Comparison of ENCODE assay signal across 23 cellular contexts in genomic region chr2:47735470-47735869, GRCh38.
"Had no signal": no experiment of that assay in that cellular context is flagged by ENCODE, and none has a peak within 500 bp of the region (broad histone marks: within the 10 kb centered on the region; RNA-seq: fewer than 3 reads in every experiment).

No MANE protein-coding gene starts in this region.

- H3K4me3 ChIP-seq: ascending aorta, coronary artery, dorsolateral prefrontal cortex, skin epidermis, tibial nerve had no signal

- H3K4me1 Mint-ChIP-seq: activated naive CD8-positive, alpha-beta T cell treated with anti-CD3 and anti-CD28 coated beads, Interleukin-2, amount 10 ng/mL, durations not matched to agents 7 days and 5 days; nephron progenitor cell had no signal

- H3K4me1 ChIP-seq: ascending aorta had no signal

- H3K9me3 ChIP-seq: ascending aorta, neutrophil, tibial nerve had no signal

- DNase-seq: activated CD4-positive, alpha-beta T cell treated with anti-CD3 and anti-CD28 coated beads for 48 hours; activated CD4-positive, alpha-beta T cell treated with anti-CD3 and anti-CD28 coated beads, Interleukin-2, amount 50 U/mL, for 48 hours; activated CD8-positive, alpha-beta memory T cell treated with anti-CD3 and anti-CD28 coated beads for 24 hours; activated effector memory CD4-positive, alpha-beta T cell treated with anti-CD3 and anti-CD28 coated beads, Interleukin-2, amount 50 U/mL, for 16 hours; activated naive CD4-positive, alpha-beta T cell treated with anti-CD3 and anti-CD28 coated beads for 36 hours; activated naive CD8-positive, alpha-beta T cell treated with anti-CD3 and anti-CD28 coated beads, Interleukin-2, amount 10 ng/mL, durations not matched to agents 7 days and 5 days; brain microvascular endothelial cell; dorsolateral prefrontal cortex; effector memory CD4-positive, alpha-beta T cell; hippocampal formation; left cardiac atrium; left ventricle myocardium superior; nephron progenitor cell; stimulated activated CD4-positive, alpha-beta T cell treated with anti-CD3 and anti-CD28 coated beads, Interleukin-12 subunit alpha, Interleukin-12 subunit beta, amount 100 ng/mL, for 4 hours; stimulated activated CD4-positive, alpha-beta T cell treated with anti-CD3 and anti-CD28 coated beads, Interleukin-4, amount 100 ng/mL, for 1 hour had no signal

- H3K36me3 ChIP-seq: ascending aorta, brain microvascular endothelial cell, neutrophil, tibial nerve had no signal

- H3K27me3 ChIP-seq: ascending aorta, brain microvascular endothelial cell, dorsolateral prefrontal cortex, neutrophil, tibial nerve had no signal

- H3K36me3 Mint-ChIP-seq: activated naive CD8-positive, alpha-beta T cell treated with anti-CD3 and anti-CD28 coated beads, Interleukin-2, amount 10 ng/mL, durations not matched to agents 7 days and 5 days had no signal

- H3K4me3 Mint-ChIP-seq: activated naive CD4-positive, alpha-beta T cell treated with anti-CD3 and anti-CD28 coated beads for 36 hours; activated naive CD8-positive, alpha-beta T cell treated with anti-CD3 and anti-CD28 coated beads, Interleukin-2, amount 10 ng/mL, durations not matched to agents 7 days and 5 days; activated T-helper 1 cell treated with anti-CD3 and anti-CD28 coated beads, Interleukin-12 subunit alpha, Interleukin-12 subunit beta, Interleukin-2, Interleukin-4 antibody, amounts not matched to agents 30 ng/mL and 10 ng/mL and 1 ng/mL, durations not matched to agents 14 hours and 24 hours and 36 hours; nephron progenitor cell had no signal

- H3K27ac ChIP-seq: ascending aorta, brain microvascular endothelial cell, coronary artery, neutrophil, skin epidermis had no signal

- H3K27ac Mint-ChIP-seq: activated naive CD4-positive, alpha-beta T cell treated with anti-CD3 and anti-CD28 coated beads for 36 hours; activated naive CD8-positive, alpha-beta T cell treated with anti-CD3 and anti-CD28 coated beads, Interleukin-2, amount 10 ng/mL, durations not matched to agents 7 days and 5 days; activated T-helper 1 cell treated with anti-CD3 and anti-CD28 coated beads, Interleukin-12 subunit alpha, Interleukin-12 subunit beta, Interleukin-2, Interleukin-4 antibody, amounts not matched to agents 30 ng/mL and 10 ng/mL and 1 ng/mL, durations not matched to agents 14 hours and 24 hours and 36 hours; nephron progenitor cell; progenitor cell of endocrine pancreas had no signal

- ATAC-seq: left cardiac atrium, left ventricle myocardium superior, sciatic nerve had no signal

- H3K9me3 Mint-ChIP-seq: activated naive CD4-positive, alpha-beta T cell treated with anti-CD3 and anti-CD28 coated beads for 36 hours; activated naive CD8-positive, alpha-beta T cell treated with anti-CD3 and anti-CD28 coated beads, Interleukin-2, amount 10 ng/mL, durations not matched to agents 7 days and 5 days; activated T-helper 1 cell treated with anti-CD3 and anti-CD28 coated beads, Interleukin-12 subunit alpha, Interleukin-12 subunit beta, Interleukin-2, Interleukin-4 antibody, amounts not matched to agents 30 ng/mL and 10 ng/mL and 1 ng/mL, durations not matched to agents 14 hours and 24 hours and 36 hours; nephron progenitor cell had no signal
